8 cellular contexts compared by ENCODE assay signal in the genomic region with DNA sequence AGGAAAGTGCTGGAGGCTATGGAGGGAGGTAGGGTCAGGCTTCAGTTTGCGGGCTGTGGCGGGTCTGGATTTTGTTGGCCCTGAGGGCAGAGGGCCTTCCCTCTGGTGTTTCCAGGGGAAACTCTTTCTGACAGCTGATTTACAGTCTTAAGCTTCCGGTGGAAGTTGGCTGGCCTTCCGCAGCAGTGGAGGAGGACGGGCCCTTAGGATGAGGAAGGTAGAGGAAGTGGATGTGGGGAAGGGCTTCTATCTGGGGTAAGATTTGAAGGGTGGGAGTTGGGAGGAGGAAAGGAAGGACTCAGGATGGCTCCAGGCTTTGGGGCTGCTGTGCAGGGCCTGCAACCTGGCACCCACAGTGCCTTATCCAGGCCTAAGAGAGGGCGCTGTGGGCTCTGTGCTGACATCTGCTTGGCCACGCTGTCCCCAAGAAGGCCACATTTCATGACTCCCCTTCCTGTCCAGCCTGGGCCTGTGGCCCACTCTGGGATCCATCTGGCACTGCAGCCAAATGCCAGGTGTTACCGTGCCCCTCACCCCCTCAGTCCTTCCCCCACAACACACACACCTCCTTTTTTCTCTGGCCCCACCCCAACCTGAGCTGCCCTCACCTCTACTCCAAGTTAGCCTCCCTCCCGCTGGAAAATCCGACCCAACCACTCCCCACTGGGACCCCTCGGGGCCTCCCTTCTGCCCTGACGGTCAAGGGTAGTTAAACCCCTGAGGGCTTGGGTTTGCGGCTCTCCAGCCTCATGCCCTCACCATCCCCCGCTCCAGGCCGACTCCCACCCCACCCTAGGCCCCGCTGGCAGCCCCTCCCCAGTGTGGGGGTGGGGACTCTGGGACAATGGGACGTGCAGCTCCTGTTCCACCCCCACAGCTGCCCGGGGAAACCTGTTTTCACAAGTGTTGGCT. TPM values are rescaled to one million over a fixed set of nuclear protein-coding genes. Genes with fewer than 3 reads are reported as not detected.
A peak's percentile ranks its signal among the peaks of the same experiment; 100 is the strongest.
DNase-seq lines count a peak whose midpoint lies in the region; ATAC-seq and TF ChIP-seq lines count a peak whose summit lies in the region.

No MANE protein-coding gene starts in this region.

- H3K4me3 ChIP-seq in left lung, result no peak overlapping the region
- H3K4me3 ChIP-seq in upper lobe of right lung, result no peak overlapping the region

- H3K27ac Mint-ChIP-seq in activated naive CD4-positive, alpha-beta T cell treated with anti-CD3 and anti-CD28 coated beads, Interleukin-2, amount 50 U/mL, for 72 hours, result peak overlapping the region; percentile 36 to 88
- H3K27ac Mint-ChIP-seq in activated naive CD4-positive, alpha-beta T cell treated with anti-CD3 and anti-CD28 coated beads for 36 hours, result no peak overlapping the region

- peaks cover 7% of the 10 kb centered on the region for H3K4me1 Mint-ChIP-seq in activated naive CD4-positive, alpha-beta T cell treated with anti-CD3 and anti-CD28 coated beads for 36 hours (ENCODE audit: low read depth)

- no peaks in the 10 kb centered on the region for H3K27me3 Mint-ChIP-seq in activated naive CD4-positive, alpha-beta T cell treated with anti-CD3 and anti-CD28 coated beads for 36 hours (ENCODE audit: low read depth)

- H3K27ac ChIP-seq in VCaP (peak overlapping the region; percentile 56), left lung (peak overlapping the region in 1 of 2 donors; percentile 66), upper lobe of right lung (peak overlapping the region; percentile 68)

- H3K36me3 ChIP-seq in left lung (no peaks in the 10 kb centered on the region), upper lobe of right lung (no peaks in the 10 kb centered on the region)

- H3K4me1 ChIP-seq in left lung, result peaks cover 8 to 24% of the 10 kb centered on the region in 2 donors
- H3K4me1 ChIP-seq in upper lobe of right lung, result peaks cover 28% of the 10 kb centered on the region

- CTCF ChIA-PET in activated naive CD4-positive, alpha-beta T cell treated with anti-CD3 and anti-CD28 coated beads for 36 hours (lab: Charles Lee), result interaction anchor here (0.7 to 0.8 kb wide), 2 partner anchors 46 to 96 kb away, joined by 3 read pairs; no protein-coding TSS in a partner anchor

- H3K36me3 Mint-ChIP-seq in activated naive CD4-positive, alpha-beta T cell treated with anti-CD3 and anti-CD28 coated beads, Interleukin-2, amount 50 U/mL, for 72 hours, result no peaks in the 10 kb centered on the region
- no peaks in the 10 kb centered on the region for H3K36me3 Mint-ChIP-seq in activated naive CD4-positive, alpha-beta T cell treated with anti-CD3 and anti-CD28 coated beads for 36 hours (ENCODE audit: low read depth)

- no peak for TF ChIP-seq CTCF in VCaP (conservative IDR thresholded peaks at IDR 0.05)
- no peak for TF ChIP-seq CTCF in left lung (IDR thresholded peaks at IDR 0.05)
- TF ChIP-seq CTCF in upper lobe of right lung (IDR thresholded peaks at IDR 0.05), result no peak

- DNase-seq in activated naive CD4-positive, alpha-beta T cell treated with anti-CD3 and anti-CD28 coated beads, Interleukin-2, amount 50 U/mL, for 72 hours (ENCODE audit: low spot score in 2 of 2), result no peak
- DNase-seq in activated naive CD4-positive, alpha-beta T cell treated with anti-CD3 and anti-CD28 coated beads for 36 hours, result no peak
- DNase-seq in left lung, result peak; percentile 65 to 78
- peak; percentile 85 for DNase-seq in upper lobe of right lung
- DNase-seq in activated CD4-positive, alpha-beta T cell treated with anti-CD3 and anti-CD28 coated beads, Interleukin-2, amount 50 U/mL, for 48 hours, result no peak
- no peak for DNase-seq in activated CD8-positive, alpha-beta memory T cell treated with anti-CD3 and anti-CD28 coated beads for 24 hours
- DNase-seq in activated naive CD4-positive, alpha-beta T cell treated with Interleukin-2 at 50 U/mL for 16 hours, result no peak

- no peak overlapping the region for H3K4me3 Mint-ChIP-seq in activated naive CD4-positive, alpha-beta T cell treated with anti-CD3 and anti-CD28 coated beads for 36 hours

- intact Hi-C loops in activated naive CD4-positive, alpha-beta T cell treated with anti-CD3 and anti-CD28 coated beads for 36 hours (cut with micrococcal nuclease), result no loop called here
- intact Hi-C loops in left lung (cut with DNase I) (no loop called here), upper lobe of right lung (cut with DNase I) (no loop called here)

- no peak for ATAC-seq in activated naive CD4-positive, alpha-beta T cell treated with anti-CD3 and anti-CD28 coated beads, Interleukin-2, amount 50 U/mL, for 72 hours
- peak; percentile 89 for ATAC-seq in left lung
- ATAC-seq in upper lobe of right lung, result peak; percentile 78

- no peaks in the 10 kb centered on the region for H3K9me3 Mint-ChIP-seq in activated naive CD4-positive, alpha-beta T cell treated with anti-CD3 and anti-CD28 coated beads, Interleukin-2, amount 50 U/mL, for 72 hours
- no peaks in the 10 kb centered on the region for H3K9me3 Mint-ChIP-seq in activated naive CD4-positive, alpha-beta T cell treated with anti-CD3 and anti-CD28 coated beads for 36 hours

- H3K27me3 ChIP-seq in left lung (no peaks in the 10 kb centered on the region), upper lobe of right lung (no peaks in the 10 kb centered on the region)

- H3K9me3 ChIP-seq in left lung (no peaks in the 10 kb centered on the region), upper lobe of right lung (no peaks in the 10 kb centered on the region)

RNA-seq across cellular contexts. Expression of a gene that starts 7.7 kb away (rescaled TPM):
- 10 to 100 TPM; 11.7 to 12.1 TPM for total RNA-seq in activated naive CD4-positive, alpha-beta T cell treated with anti-CD3 and anti-CD28 coated beads, Interleukin-2, amount 50 U/mL, for 72 hours
- total RNA-seq in activated naive CD4-positive, alpha-beta T cell treated with anti-CD3 and anti-CD28 coated beads for 36 hours, result 1 to 10 TPM; 8.0 to 8.6 TPM
- total RNA-seq in left lung (10 to 100 TPM; 48.0 to 57.8 TPM), upper lobe of right lung (78.5 TPM)

Comparison
In these comparisons a context has a peak if more than half of its experiments do, and no peak if none do; other contexts are left out.
1. ATAC-seq: peak in left lung (single experiment) and upper lobe of right lung (single experiment); none in activated naive CD4-positive, alpha-beta T cell treated with anti-CD3 and anti-CD28 coated beads, Interleukin-2, amount 50 U/mL, for 72 hours (0 of 2).
2. DNase-seq: peak in left lung (2 of 2) and upper lobe of right lung (single experiment); none in activated naive CD4-positive, alpha-beta T cell treated with anti-CD3 and anti-CD28 coated beads, Interleukin-2, amount 50 U/mL, for 72 hours (0 of 2), activated naive CD4-positive, alpha-beta T cell treated with anti-CD3 and anti-CD28 coated beads for 36 hours (single experiment), activated CD4-positive, alpha-beta T cell treated with anti-CD3 and anti-CD28 coated beads, Interleukin-2, amount 50 U/mL, for 48 hours (0 of 2), activated CD8-positive, alpha-beta memory T cell treated with anti-CD3 and anti-CD28 coated beads for 24 hours (single experiment) and activated naive CD4-positive, alpha-beta T cell treated with Interleukin-2 at 50 U/mL for 16 hours (single experiment).